13 cellular contexts compared by ENCODE assay signal in genomic region chr2:45918816-45919655, GRCh38.
DNase-seq lines count a peak whose midpoint lies in the region; TF ChIP-seq lines count a peak whose summit lies in the region.
"Had no signal": no experiment of that assay in that cellular context is flagged by ENCODE, and none has a peak within 500 bp of the region (broad histone marks: within the 10 kb centered on the region; RNA-seq: fewer than 3 reads in every experiment).

No MANE protein-coding gene starts in this region.

- 55 to 63% (median 57%) methylated on average over 9 of the region's 9 CpGs for WGBS in stomach, 5 donors

- H3K27ac Mint-ChIP-seq in activated CD4-positive, alpha-beta T cell treated with anti-CD3 and anti-CD28 coated beads, Interleukin-2, amount 10 ng/mL, durations not matched to agents 7 days and 5 days = peak overlapping the region; percentile 11
- no peak overlapping the region for H3K27ac Mint-ChIP-seq in activated CD4-positive, alpha-beta T cell treated with anti-CD3 and anti-CD28 coated beads, Interleukin-2, amount 10 ng/mL, durations not matched to agents 24 days and 14 days
- H3K27ac Mint-ChIP-seq in MCF 10A (ENCODE audit: low read depth, unreplicated experiment) = peak overlapping the region; percentile 87
- H3K27ac Mint-ChIP-seq: natural killer cell treated with Interleukin-12 subunit alpha and Interleukin-12 subunit beta and Interleukin-15 and Interleukin-18, amount 100 ng/mL, for 72 hours had no signal

- H3K4me3 Mint-ChIP-seq in activated CD4-positive, alpha-beta T cell treated with anti-CD3 and anti-CD28 coated beads, Interleukin-2, amount 10 ng/mL, durations not matched to agents 7 days and 5 days = no peak overlapping the region
- no peak overlapping the region for H3K4me3 Mint-ChIP-seq in activated CD4-positive, alpha-beta T cell treated with anti-CD3 and anti-CD28 coated beads, Interleukin-2, amount 10 ng/mL, durations not matched to agents 24 days and 14 days
- no peak overlapping the region for H3K4me3 Mint-ChIP-seq in MCF 10A (ENCODE audit: unreplicated experiment)
- H3K4me3 Mint-ChIP-seq: natural killer cell treated with Interleukin-12 subunit alpha and Interleukin-12 subunit beta and Interleukin-15 and Interleukin-18, amount 100 ng/mL, for 72 hours had no signal

- H3K4me1 ChIP-seq in stomach = peaks cover 13 to 36% (median 17%) of the 10 kb centered on the region in 4 donors

- H3K36me3 Mint-ChIP-seq in activated CD4-positive, alpha-beta T cell treated with anti-CD3 and anti-CD28 coated beads, Interleukin-2, amount 10 ng/mL, durations not matched to agents 7 days and 5 days (ENCODE audit: low read depth) = no peaks in the 10 kb centered on the region
- no peaks in the 10 kb centered on the region for H3K36me3 Mint-ChIP-seq in activated CD4-positive, alpha-beta T cell treated with anti-CD3 and anti-CD28 coated beads, Interleukin-2, amount 10 ng/mL, durations not matched to agents 24 days and 14 days (ENCODE audit: low read depth)
- H3K36me3 Mint-ChIP-seq in MCF 10A (ENCODE audit: insufficient read depth, unreplicated experiment) = peaks cover 5% of the 10 kb centered on the region
- H3K36me3 Mint-ChIP-seq: natural killer cell treated with Interleukin-12 subunit alpha and Interleukin-12 subunit beta and Interleukin-15 and Interleukin-18, amount 100 ng/mL, for 72 hours had no signal

- no peak for DNase-seq in activated CD4-positive, alpha-beta T cell treated with anti-CD3 and anti-CD28 coated beads, Interleukin-2, amount 10 ng/mL, durations not matched to agents 7 days and 5 days
- no peak for DNase-seq in activated CD4-positive, alpha-beta T cell treated with anti-CD3 and anti-CD28 coated beads, Interleukin-2, amount 10 ng/mL, durations not matched to agents 24 days and 14 days
- DNase-seq in NAMALWA (ENCODE audit: low spot score) = peak; percentile 12
- DNase-seq in MCF 10A (ENCODE audit: unreplicated experiment) = no peak
- DNase-seq in stomach = peak; percentile 52
- no peak for DNase-seq in GM19240 (ENCODE audit: insufficient read length, low spot score)
- no peak for DNase-seq in iPS-NIHi7 (ENCODE audit: extremely low spot score)
- DNase-seq in activated CD4-positive, CD25-positive, alpha-beta regulatory T cell treated with anti-CD3 and anti-CD28 coated beads, Interleukin-2, amount 50 U/mL, for 72 hours = no peak
- DNase-seq: stimulated activated CD4-positive, alpha-beta T cell treated with anti-CD3 and anti-CD28 coated beads, Interleukin-4, amount 100 ng/mL, for 1 hour had no signal

- no peak for TF ChIP-seq CTCF in MCF 10A (IDR thresholded peaks at IDR 0.05; ENCODE audit: unreplicated experiment)
- no peak for TF ChIP-seq CTCF in stomach (IDR thresholded peaks at IDR 0.05)

- no peak overlapping the region for H3K4me3 ChIP-seq in stomach
- H3K4me3 ChIP-seq: hepatocyte, vagina had no signal

- peak overlapping the region in 4 of 5 donors; percentile 8 to 38 (median 22) for H3K27ac ChIP-seq in stomach
- H3K27ac ChIP-seq: hepatocyte, KMS-11, vagina had no signal

- no peaks in the 10 kb centered on the region for H3K27me3 ChIP-seq in stomach
- H3K27me3 ChIP-seq: hepatocyte, vagina had no signal

- TF ChIP-seq POLR2A in stomach (IDR thresholded peaks at IDR 0.05) = no peak

- intact Hi-C loops in activated CD4-positive, alpha-beta T cell treated with anti-CD3 and anti-CD28 coated beads, Interleukin-2, amount 10 ng/mL, durations not matched to agents 24 days and 14 days (cut with micrococcal nuclease) = no loop called here
- intact Hi-C loops in MCF 10A (cut with micrococcal nuclease) = no loop called here
- intact Hi-C loops in stomach (cut with DNase I; ENCODE audit: low total_unique reads) = no loop called here

- H3K36me3 ChIP-seq in stomach = no peaks in the 10 kb centered on the region
- H3K36me3 ChIP-seq: vagina had no signal

- no peaks in the 10 kb centered on the region for H3K9me3 ChIP-seq in stomach
- H3K9me3 ChIP-seq: vagina had no signal

- peaks cover 12% of the 10 kb centered on the region for H3K4me1 Mint-ChIP-seq in activated CD4-positive, alpha-beta T cell treated with anti-CD3 and anti-CD28 coated beads, Interleukin-2, amount 10 ng/mL, durations not matched to agents 7 days and 5 days
- H3K4me1 Mint-ChIP-seq in activated CD4-positive, alpha-beta T cell treated with anti-CD3 and anti-CD28 coated beads, Interleukin-2, amount 10 ng/mL, durations not matched to agents 24 days and 14 days = peaks cover 11% of the 10 kb centered on the region
- peaks cover 28% of the 10 kb centered on the region for H3K4me1 Mint-ChIP-seq in MCF 10A (ENCODE audit: insufficient read depth, unreplicated experiment)

- BruUV-seq in MCF 10A (replicated peaks; lab: Mats Ljungman, UMichigan) = no TSS peak

- H3K9me3 Mint-ChIP-seq in activated CD4-positive, alpha-beta T cell treated with anti-CD3 and anti-CD28 coated beads, Interleukin-2, amount 10 ng/mL, durations not matched to agents 7 days and 5 days = peaks cover 3% of the 10 kb centered on the region
- H3K9me3 Mint-ChIP-seq in activated CD4-positive, alpha-beta T cell treated with anti-CD3 and anti-CD28 coated beads, Interleukin-2, amount 10 ng/mL, durations not matched to agents 24 days and 14 days = peaks cover 3% of the 10 kb centered on the region
- no peaks in the 10 kb centered on the region for H3K9me3 Mint-ChIP-seq in MCF 10A (ENCODE audit: unreplicated experiment)
- H3K9me3 Mint-ChIP-seq: natural killer cell treated with Interleukin-12 subunit alpha and Interleukin-12 subunit beta and Interleukin-15 and Interleukin-18, amount 100 ng/mL, for 72 hours had no signal

- POLR2A ChIA-PET in activated CD4-positive, alpha-beta T cell treated with anti-CD3 and anti-CD28 coated beads, Interleukin-2, amount 10 ng/mL, durations not matched to agents 7 days and 5 days (lab: Charles Lee) = no interaction called here
- POLR2A ChIA-PET in MCF 10A (lab: Yijun Ruan, JAX) = interaction anchor here (1.6 kb wide), 1 partner anchor 269 kb away, joined by 6 read pairs; no protein-coding TSS in a partner anchor

- no peak for TF ChIP-seq EP300 in stomach (IDR thresholded peaks at IDR 0.05)

- no peaks in the 10 kb centered on the region for H3K27me3 Mint-ChIP-seq in activated CD4-positive, alpha-beta T cell treated with anti-CD3 and anti-CD28 coated beads, Interleukin-2, amount 10 ng/mL, durations not matched to agents 7 days and 5 days
- no peaks in the 10 kb centered on the region for H3K27me3 Mint-ChIP-seq in activated CD4-positive, alpha-beta T cell treated with anti-CD3 and anti-CD28 coated beads, Interleukin-2, amount 10 ng/mL, durations not matched to agents 24 days and 14 days
- H3K27me3 Mint-ChIP-seq in MCF 10A (ENCODE audit: insufficient read depth, unreplicated experiment) = no peaks in the 10 kb centered on the region
- H3K27me3 Mint-ChIP-seq: natural killer cell treated with Interleukin-12 subunit alpha and Interleukin-12 subunit beta and Interleukin-15 and Interleukin-18, amount 100 ng/mL, for 72 hours had no signal

- CTCF ChIA-PET in activated CD4-positive, alpha-beta T cell treated with anti-CD3 and anti-CD28 coated beads, Interleukin-2, amount 10 ng/mL, durations not matched to agents 7 days and 5 days (lab: Charles Lee) = interaction anchor here (0.5 to 1.6 kb wide), 5 partner anchors 17 to 177 kb away, joined by 3 to 6 read pairs (median 3); no protein-coding TSS in a partner anchor
- CTCF ChIA-PET in MCF 10A (lab: Yijun Ruan, JAX) = interaction anchor here (0.7 to 1.2 kb wide), 2 partner anchors 7 to 276 kb away, joined by 4 to 5 read pairs; no protein-coding TSS in a partner anchor

Comparison
In these comparisons a context has a peak if more than half of its experiments do, and no peak if none do; other contexts are left out.
1. DNase-seq: peak in NAMALWA (single experiment) and stomach (single experiment); none in activated CD4-positive, alpha-beta T cell treated with anti-CD3 and anti-CD28 coated beads, Interleukin-2, amount 10 ng/mL, durations not matched to agents 7 days and 5 days (single experiment), activated CD4-positive, alpha-beta T cell treated with anti-CD3 and anti-CD28 coated beads, Interleukin-2, amount 10 ng/mL, durations not matched to agents 24 days and 14 days (single experiment), MCF 10A (single experiment), GM19240 (single experiment), iPS-NIHi7 (single experiment) and activated CD4-positive, CD25-positive, alpha-beta regulatory T cell treated with anti-CD3 and anti-CD28 coated beads, Interleukin-2, amount 50 U/mL, for 72 hours (single experiment).